In the genomic region with DNA sequence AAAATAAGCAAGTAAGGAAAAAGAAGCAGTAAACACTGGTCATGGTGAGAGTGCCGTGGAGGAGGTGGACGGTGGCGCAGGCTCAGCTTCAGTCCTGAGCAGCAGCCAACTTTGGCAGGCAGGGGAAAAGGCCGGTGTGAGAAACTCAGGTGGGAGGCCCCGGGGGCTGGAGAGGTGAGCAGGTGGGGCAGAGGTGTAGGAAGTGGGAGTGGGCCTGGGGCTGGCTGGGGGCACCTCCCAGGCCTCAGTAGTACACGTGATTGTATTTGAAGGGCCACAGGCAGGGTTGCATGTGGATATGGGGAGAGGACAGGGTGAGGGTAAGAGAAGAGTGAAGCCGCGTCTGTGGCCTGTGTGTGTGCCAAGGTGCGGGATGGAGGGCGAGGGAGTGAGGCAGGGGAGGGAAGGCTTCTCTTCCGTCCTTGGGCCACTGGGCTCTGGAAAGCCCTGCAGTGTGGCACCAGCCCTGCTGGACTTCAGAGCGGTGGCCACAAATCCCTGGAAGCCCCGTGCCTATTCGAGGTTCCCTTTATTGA, we compare ENCODE assay signal across 27 cellular contexts. TPM values are rescaled to one million over a fixed set of nuclear protein-coding genes. Genes with fewer than 3 reads are reported as not detected.
DNase-seq lines count a peak whose midpoint lies in the region; ATAC-seq and TF ChIP-seq lines count a peak whose summit lies in the region.
"Had no signal": no experiment of that assay in that cellular context is flagged by ENCODE, and none has a peak within 500 bp of the region (broad histone marks: within the 10 kb centered on the region; RNA-seq: fewer than 3 reads in every experiment).

No MANE protein-coding gene starts in this region.

- DNase-seq in activated CD4-positive, alpha-beta memory T cell treated with anti-CD3 and anti-CD28 coated beads, Interleukin-2, amount 10 ng/mL, durations not matched to agents 7 days and 5 days = peak; percentile 12
- DNase-seq in activated CD4-positive, alpha-beta memory T cell treated with anti-CD3 and anti-CD28 coated beads for 36 hours = no peak
- DNase-seq in WTC11 (ENCODE audit: low spot score) = no peak
- peak; percentile 35 for DNase-seq in left lobe of liver (ENCODE audit: low spot score)
- peak; percentile 51 for DNase-seq in sigmoid colon
- DNase-seq in NCI-H226 = no peak
- DNase-seq: 8988T; activated CD4-positive, alpha-beta T cell treated with anti-CD3 and anti-CD28 coated beads for 36 hours; activated gamma-delta T cell; brain microvascular endothelial cell; DND-41; HFFc6; KG1; natural killer cell; NCI-H1694 treated with DMSO at 0.1 percent for 48 hours; stimulated activated naive B cell treated with anti-CD40 and anti-IgM and Interleukin-4, amounts not matched to agents 10 μg/mL and 1 μg/mL and 100 μg/mL, for 72 hours; testis had no signal

- H3K27ac ChIP-seq in sigmoid colon = no peak overlapping the region
- H3K27ac ChIP-seq: brain microvascular endothelial cell, prostate gland, testis had no signal

- intact Hi-C loops in activated CD4-positive, alpha-beta memory T cell treated with anti-CD3 and anti-CD28 coated beads for 36 hours (cut with micrococcal nuclease) = no loop called here
- intact Hi-C loops in sigmoid colon (cut with DNase I) = no loop called here

- no peak for TF ChIP-seq CTCF in WTC11 (IDR thresholded peaks at IDR 0.05)
- no peak for TF ChIP-seq CTCF in sigmoid colon (IDR thresholded peaks at IDR 0.05)

- 67 to 88% methylated on average over 14 of the region's 14 CpGs for WGBS in sigmoid colon, 2 donors

- H3K4me3 Mint-ChIP-seq in activated CD4-positive, alpha-beta memory T cell treated with anti-CD3 and anti-CD28 coated beads, Interleukin-2, amount 10 ng/mL, durations not matched to agents 7 days and 5 days = no peak overlapping the region
- H3K4me3 Mint-ChIP-seq in activated CD4-positive, alpha-beta memory T cell treated with anti-CD3 and anti-CD28 coated beads for 36 hours = no peak overlapping the region
- H3K4me3 Mint-ChIP-seq in WTC11 = no peak overlapping the region
- H3K4me3 Mint-ChIP-seq: activated CD4-positive, alpha-beta T cell treated with anti-CD3 and anti-CD28 coated beads for 36 hours; HFFc6; mesothelial cell of epicardium; natural killer cell; stimulated activated naive B cell treated with anti-CD40 and anti-IgM and Interleukin-4, amounts not matched to agents 10 μg/mL and 1 μg/mL and 100 μg/mL, for 72 hours had no signal

- H3K9me3 ChIP-seq in sigmoid colon = no peaks in the 10 kb centered on the region
- H3K9me3 ChIP-seq: prostate gland, testis had no signal

- ATAC-seq in WTC11 = no peak
- no peak for ATAC-seq in left lobe of liver
- no peak for ATAC-seq in HG03354 (IDR thresholded peaks at IDR 0.05; ENCODE audit: poor library complexity, severe bottlenecking, unreplicated experiment)
- no peak for ATAC-seq in GM21360 (IDR thresholded peaks at IDR 0.05; ENCODE audit: unreplicated experiment)
- ATAC-seq: activated CD4-positive, alpha-beta T cell treated with anti-CD3 and anti-CD28 coated beads for 36 hours; natural killer cell; Right ventricle myocardium inferior; stimulated activated naive B cell treated with anti-CD40 and anti-IgM and Interleukin-4, amounts not matched to agents 10 μg/mL and 1 μg/mL and 100 μg/mL, for 72 hours had no signal

- TF ChIP-seq EP300 in sigmoid colon (IDR thresholded peaks at IDR 0.05) = no peak

- no peaks in the 10 kb centered on the region for H3K27me3 ChIP-seq in sigmoid colon
- H3K27me3 ChIP-seq: brain microvascular endothelial cell, testis had no signal

- CTCF ChIA-PET in activated CD4-positive, alpha-beta memory T cell treated with anti-CD3 and anti-CD28 coated beads, Interleukin-2, amount 10 ng/mL, durations not matched to agents 7 days and 5 days (lab: Charles Lee) = no interaction called here
- CTCF ChIA-PET in activated CD4-positive, alpha-beta memory T cell treated with anti-CD3 and anti-CD28 coated beads for 36 hours (lab: Charles Lee) = interaction anchor here (1.5 to 3.3 kb wide), 2 partner anchors 10 to 65 kb away, joined by 4 to 20 read pairs; no protein-coding TSS in a partner anchor
- CTCF ChIA-PET in WTC11 (lab: Charles Lee) = interaction anchor here (2.5 to 2.9 kb wide), 2 partner anchors 10 to 65 kb away, joined by 18 to 24 read pairs; no protein-coding TSS in a partner anchor

- H3K4me3 ChIP-seq in sigmoid colon = no peak overlapping the region
- H3K4me3 ChIP-seq: coronary artery, prostate gland, skin epidermis, testis had no signal

- POLR2A ChIA-PET in activated CD4-positive, alpha-beta memory T cell treated with anti-CD3 and anti-CD28 coated beads, Interleukin-2, amount 10 ng/mL, durations not matched to agents 7 days and 5 days (lab: Charles Lee) = no interaction called here
- POLR2A ChIA-PET in activated CD4-positive, alpha-beta memory T cell treated with anti-CD3 and anti-CD28 coated beads for 36 hours (lab: Charles Lee) = interaction anchor here (1.1 kb wide), 1 partner anchor 8 kb away, joined by 3 read pairs; no protein-coding TSS in a partner anchor
- POLR2A ChIA-PET in WTC11 (lab: Charles Lee) = no interaction called here

- H3K27ac Mint-ChIP-seq in activated CD4-positive, alpha-beta memory T cell treated with anti-CD3 and anti-CD28 coated beads, Interleukin-2, amount 10 ng/mL, durations not matched to agents 7 days and 5 days = no peak overlapping the region
- H3K27ac Mint-ChIP-seq in activated CD4-positive, alpha-beta memory T cell treated with anti-CD3 and anti-CD28 coated beads for 36 hours = no peak overlapping the region
- H3K27ac Mint-ChIP-seq in WTC11 = peak overlapping the region; percentile 4; the same call in 1 of the 2 replicates
- H3K27ac Mint-ChIP-seq: activated CD4-positive, alpha-beta T cell treated with anti-CD3 and anti-CD28 coated beads for 36 hours; HFFc6; mesothelial cell of epicardium; natural killer cell; stimulated activated naive B cell treated with anti-CD40 and anti-IgM and Interleukin-4, amounts not matched to agents 10 μg/mL and 1 μg/mL and 100 μg/mL, for 72 hours had no signal

- peaks cover 0 to 13% (median 0%) of the 10 kb centered on the region in 4 donors for H3K36me3 ChIP-seq in sigmoid colon
- H3K36me3 ChIP-seq: brain microvascular endothelial cell, prostate gland had no signal

- no peaks in the 10 kb centered on the region for H3K9me3 Mint-ChIP-seq in activated CD4-positive, alpha-beta memory T cell treated with anti-CD3 and anti-CD28 coated beads, Interleukin-2, amount 10 ng/mL, durations not matched to agents 7 days and 5 days
- H3K9me3 Mint-ChIP-seq in activated CD4-positive, alpha-beta memory T cell treated with anti-CD3 and anti-CD28 coated beads for 36 hours = no peaks in the 10 kb centered on the region
- no peaks in the 10 kb centered on the region for H3K9me3 Mint-ChIP-seq in WTC11
- H3K9me3 Mint-ChIP-seq: HFFc6; mesothelial cell of epicardium; natural killer cell; stimulated activated naive B cell treated with anti-CD40 and anti-IgM and Interleukin-4, amounts not matched to agents 10 μg/mL and 1 μg/mL and 100 μg/mL, for 72 hours had no signal

- TF ChIP-seq POLR2A in sigmoid colon (IDR thresholded peaks at IDR 0.05) = no peak

- no peaks in the 10 kb centered on the region for H3K27me3 Mint-ChIP-seq in activated CD4-positive, alpha-beta memory T cell treated with anti-CD3 and anti-CD28 coated beads, Interleukin-2, amount 10 ng/mL, durations not matched to agents 7 days and 5 days
- no peaks in the 10 kb centered on the region for H3K27me3 Mint-ChIP-seq in activated CD4-positive, alpha-beta memory T cell treated with anti-CD3 and anti-CD28 coated beads for 36 hours
- H3K27me3 Mint-ChIP-seq in WTC11 (ENCODE audit: low read depth) = peaks cover 2% of the 10 kb centered on the region; the same call in 1 of the 2 replicates
- H3K27me3 Mint-ChIP-seq: activated CD4-positive, alpha-beta T cell treated with anti-CD3 and anti-CD28 coated beads for 36 hours had no signal

- H3K4me1 Mint-ChIP-seq in activated CD4-positive, alpha-beta memory T cell treated with anti-CD3 and anti-CD28 coated beads, Interleukin-2, amount 10 ng/mL, durations not matched to agents 7 days and 5 days = peaks cover 11% of the 10 kb centered on the region
- peaks cover 7% of the 10 kb centered on the region for H3K4me1 Mint-ChIP-seq in activated CD4-positive, alpha-beta memory T cell treated with anti-CD3 and anti-CD28 coated beads for 36 hours (ENCODE audit: low read depth)
- peaks cover 21% of the 10 kb centered on the region for H3K4me1 Mint-ChIP-seq in WTC11

- no peaks in the 10 kb centered on the region for H3K36me3 Mint-ChIP-seq in activated CD4-positive, alpha-beta memory T cell treated with anti-CD3 and anti-CD28 coated beads, Interleukin-2, amount 10 ng/mL, durations not matched to agents 7 days and 5 days (ENCODE audit: low read depth)
- H3K36me3 Mint-ChIP-seq in activated CD4-positive, alpha-beta memory T cell treated with anti-CD3 and anti-CD28 coated beads for 36 hours = peaks cover 2% of the 10 kb centered on the region
- no peaks in the 10 kb centered on the region for H3K36me3 Mint-ChIP-seq in WTC11
- H3K36me3 Mint-ChIP-seq: natural killer cell had no signal

- peaks cover 0 to 18% (median 13%) of the 10 kb centered on the region in 4 donors for H3K4me1 ChIP-seq in sigmoid colon
- H3K4me1 ChIP-seq: prostate gland had no signal

TF ChIP-seq in WTC11, 78 proteins besides CTCF, POLR2A, EP300 and RAD21 (continues in another document):
- TF ChIP-seq, protein P1, sequence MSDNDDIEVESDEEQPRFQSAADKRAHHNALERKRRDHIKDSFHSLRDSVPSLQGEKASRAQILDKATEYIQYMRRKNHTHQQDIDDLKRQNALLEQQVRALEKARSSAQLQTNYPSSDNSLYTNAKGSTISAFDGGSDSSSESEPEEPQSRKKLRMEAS (CRISPR knock-in tag; IDR thresholded peaks at IDR 0.05) = no peak

RNA-seq across cellular contexts. Expression of gene VASH1, which starts 14.0 kb away (rescaled TPM):
- total RNA-seq in activated CD4-positive, alpha-beta memory T cell treated with anti-CD3 and anti-CD28 coated beads, Interleukin-2, amount 10 ng/mL, durations not matched to agents 7 days and 5 days = 1 to 10 TPM; 2.5 to 2.6 TPM
- 1 to 10 TPM; 6.1 TPM for total RNA-seq in activated CD4-positive, alpha-beta memory T cell treated with anti-CD3 and anti-CD28 coated beads for 36 hours
- 7.2 to 10.9 TPM (median 10.5 TPM) in 3 replicates for total RNA-seq in WTC11 (2021)
- total RNA-seq in left lobe of liver = 3.0 TPM
- total RNA-seq in sigmoid colon = 10 to 100 TPM in 1 of 4 donors, 1 to 10 TPM in 3; 3.0 to 13.0 (median 5.3) TPM
- polyA plus RNA-seq in sigmoid colon = 1 to 10 TPM; 3.0 to 7.7 (median 3.7) TPM
- total RNA-seq: HT-29, OCI-LY7 had no signal

RNA-seq across cellular contexts. Expression of gene ANGEL1, which starts 37.5 kb away (rescaled TPM):
- total RNA-seq in activated CD4-positive, alpha-beta memory T cell treated with anti-CD3 and anti-CD28 coated beads, Interleukin-2, amount 10 ng/mL, durations not matched to agents 7 days and 5 days = 10 to 100 TPM in 1 of 2 experiments, 1 to 10 TPM in 1; 9.9 to 11.0 TPM
- total RNA-seq in activated CD4-positive, alpha-beta memory T cell treated with anti-CD3 and anti-CD28 coated beads for 36 hours = 10 to 100 TPM; 14.6 to 15.9 TPM
- total RNA-seq in WTC11 (2021) = 25.7 to 29.7 TPM (median 25.8 TPM) in 3 replicates
- total RNA-seq in left lobe of liver = 22.2 TPM
- total RNA-seq in sigmoid colon = 10 to 100 TPM in 2 of 4 donors, 1 to 10 TPM in 2; 9.6 to 16.1 (median 10.8) TPM
- polyA plus RNA-seq in sigmoid colon = 10 to 100 TPM in 1 of 3 donors, 1 to 10 TPM in 1, under 1 TPM in 1; 0.60 to 10.9 (median 1.4) TPM

RNA-seq across cellular contexts. Expression of gene LRRC74A, which starts 51.0 kb away (rescaled TPM):
- not detected for total RNA-seq in activated CD4-positive, alpha-beta memory T cell treated with anti-CD3 and anti-CD28 coated beads, Interleukin-2, amount 10 ng/mL, durations not matched to agents 7 days and 5 days
- not detected for total RNA-seq in activated CD4-positive, alpha-beta memory T cell treated with anti-CD3 and anti-CD28 coated beads for 36 hours
- total RNA-seq in WTC11 (2021) (not detected in 3 replicates), left lobe of liver (not detected), sigmoid colon (not detected)
- not detected for polyA plus RNA-seq in sigmoid colon
- total RNA-seq: activated CD4-positive, alpha-beta T cell treated with anti-CD3 and anti-CD28 coated beads for 36 hours; glomerular endothelial cell; HFFc6; HT-29; mesothelial cell of epicardium; natural killer cell; OCI-LY7; Right ventricle myocardium inferior had no signal

Comparison
In these comparisons a context has a peak if more than half of its experiments do, and no peak if none do; other contexts are left out.
1. DNase-seq: peak in activated CD4-positive, alpha-beta memory T cell treated with anti-CD3 and anti-CD28 coated beads, Interleukin-2, amount 10 ng/mL, durations not matched to agents 7 days and 5 days (single experiment), left lobe of liver (single experiment) and sigmoid colon (single experiment); none in activated CD4-positive, alpha-beta memory T cell treated with anti-CD3 and anti-CD28 coated beads for 36 hours (single experiment), WTC11 (single experiment) and NCI-H226 (single experiment).